Comparison of ENCODE assay signal across 17 cellular contexts in the genomic region with DNA sequence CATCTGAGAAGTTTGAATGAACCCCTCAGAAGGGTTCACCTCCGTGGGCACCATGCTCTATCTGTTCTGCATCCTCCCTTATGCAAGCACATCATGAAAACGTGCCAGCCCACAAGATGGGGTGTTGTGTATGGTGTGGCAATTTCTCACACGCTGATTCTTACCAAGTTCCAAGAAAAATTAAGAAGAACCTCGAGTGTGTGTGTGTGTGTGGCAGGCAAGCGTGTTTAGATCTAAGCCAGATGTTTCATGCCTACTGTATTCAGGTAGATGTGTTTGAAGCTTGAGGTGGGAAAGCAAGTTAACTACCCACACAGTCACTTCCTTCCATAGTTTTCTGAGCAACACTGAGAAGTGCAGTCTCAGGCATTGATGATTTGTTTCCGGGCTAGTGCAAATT.
DNase-seq lines count a peak whose midpoint lies in the region; ATAC-seq and TF ChIP-seq lines count a peak whose summit lies in the region.
"Had no signal": no experiment of that assay in that cellular context is flagged by ENCODE, and none has a peak within 500 bp of the region (broad histone marks: within the 10 kb centered on the region; RNA-seq: fewer than 3 reads in every experiment).

No MANE protein-coding gene starts in this region.

- peaks cover 26% of the 10 kb centered on the region for H3K36me3 Mint-ChIP-seq in chondrocyte (ENCODE audit: low read depth)

- H3K27ac ChIP-seq in temporal lobe (ENCODE audit: low read depth, low read length), result peak overlapping the region; percentile 13
- H3K27ac ChIP-seq: esophagus muscularis mucosa, spleen had no signal

- peak overlapping the region; percentile 43 for H3K27ac Mint-ChIP-seq in chondrocyte (ENCODE audit: unreplicated experiment)
- H3K27ac Mint-ChIP-seq: mesothelial cell of epicardium had no signal

- peak; percentile 7 for DNase-seq in stimulated activated CD4-positive, alpha-beta T cell treated with anti-CD3 and anti-CD28 coated beads, Interleukin-12 subunit alpha, Interleukin-12 subunit beta, amount 100 ng/mL, for 4 hours
- no peak for DNase-seq in stimulated activated CD4-positive, alpha-beta T cell treated with anti-CD3 and anti-CD28 coated beads, Interleukin-4, amount 100 ng/mL, for 4 hours
- peak; percentile 21 to 32 for DNase-seq in activated CD4-positive, alpha-beta T cell treated with anti-CD3 and anti-CD28 coated beads, Interleukin-2, amount 50 U/mL, for 48 hours
- no peak for DNase-seq in chondrocyte (ENCODE audit: low spot score)
- no peak for DNase-seq in cerebellar nuclear complex (lab: John Stamatoyannopoulos, UW)
- no peak for DNase-seq in NCI-H446 (lab: John Stamatoyannopoulos, UW)
- DNase-seq: COR-L47, left colon, MV-4-11, NCI-H2081, NCI-H510A, spleen had no signal

- peaks cover 3% of the 10 kb centered on the region for H3K9me3 Mint-ChIP-seq in chondrocyte (ENCODE audit: low read depth)

- no peak for TF ChIP-seq CTCF in chondrocyte (IDR thresholded peaks at IDR 0.05)

- H3K4me3 Mint-ChIP-seq in chondrocyte (ENCODE audit: unreplicated experiment), result no peak overlapping the region
- H3K4me3 Mint-ChIP-seq: mesothelial cell of epicardium had no signal

- no peaks in the 10 kb centered on the region for H3K27me3 Mint-ChIP-seq in chondrocyte (ENCODE audit: low read depth)

- ATAC-seq in GM21576 (IDR thresholded peaks at IDR 0.05; ENCODE audit: unreplicated experiment), result no peak
- ATAC-seq: HepG2, left colon had no signal

- H3K4me1 Mint-ChIP-seq in chondrocyte (ENCODE audit: low read depth), result peaks cover 29% of the 10 kb centered on the region

Comparison
In these comparisons a context has a peak if more than half of its experiments do, and no peak if none do; other contexts are left out.
1. DNase-seq: peak in stimulated activated CD4-positive, alpha-beta T cell treated with anti-CD3 and anti-CD28 coated beads, Interleukin-12 subunit alpha, Interleukin-12 subunit beta, amount 100 ng/mL, for 4 hours (single experiment) and activated CD4-positive, alpha-beta T cell treated with anti-CD3 and anti-CD28 coated beads, Interleukin-2, amount 50 U/mL, for 48 hours (2 of 2); none in stimulated activated CD4-positive, alpha-beta T cell treated with anti-CD3 and anti-CD28 coated beads, Interleukin-4, amount 100 ng/mL, for 4 hours (0 of 2), chondrocyte (single experiment), cerebellar nuclear complex (0 of 2) and NCI-H446 (0 of 2).